Comparison of ENCODE assay signal across 9 cellular contexts in the genomic region with DNA sequence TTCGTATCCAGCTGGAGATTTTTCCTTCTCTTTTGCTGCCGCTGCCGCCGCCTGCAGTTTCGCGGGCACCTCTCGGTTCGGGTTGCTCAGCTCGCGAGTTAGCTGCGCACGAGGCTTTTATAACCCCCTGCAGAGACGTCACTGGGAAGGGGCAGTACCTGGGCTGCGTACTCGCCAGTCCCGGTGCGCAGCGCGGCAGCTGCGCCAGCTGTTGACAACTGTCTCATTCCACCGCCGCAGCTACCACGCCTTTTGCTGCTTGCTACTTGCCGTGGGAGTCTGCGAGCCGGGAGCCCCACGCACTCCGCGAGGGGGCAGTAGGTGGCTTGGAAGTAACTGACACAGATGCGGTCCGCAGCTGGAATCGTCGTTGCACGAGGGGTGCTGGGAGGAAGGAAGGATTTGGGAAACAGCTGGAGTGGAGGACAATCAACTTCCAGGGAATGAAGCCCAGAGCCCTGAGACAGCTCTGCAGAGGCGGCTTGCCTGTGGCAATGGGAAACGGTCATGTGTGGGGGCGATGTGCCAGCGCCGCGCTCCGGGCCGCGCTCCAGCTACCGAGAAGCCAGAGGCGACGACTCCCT.
DNase-seq lines count a peak whose midpoint lies in the region; ATAC-seq, FAIRE-seq and TF ChIP-seq lines count a peak whose summit lies in the region.
"Had no signal": no experiment of that assay in that cellular context is flagged by ENCODE, and none has a peak within 500 bp of the region (broad histone marks: within the 10 kb centered on the region; RNA-seq: fewer than 3 reads in every experiment).

Gene TACR1, minus strand, starts transcription at position 93 of the 584 bp plus-strand sequence. CDS start 586 bp downstream, outside the sequence.

- H3K4me3 ChIP-seq in parathyroid adenoma (ENCODE audit: low read depth, low read length): peak within 1 kb of the TSS; percentile 34

- H3K79me2 ChIP-seq in parathyroid adenoma: no peaks in the 10 kb centered on the region

- H3K27me3 ChIP-seq in parathyroid adenoma (ENCODE audit: control insufficient read depth, insufficient read depth, low read length): peaks cover 7% of the 10 kb centered on the region

- H3K36me3 ChIP-seq in parathyroid adenoma (ENCODE audit: control insufficient read depth, insufficient read depth, low read length): no peaks in the 10 kb centered on the region

- no peak within 1 kb of the TSS for H3K9ac ChIP-seq in parathyroid adenoma

- TF ChIP-seq CTCF in parathyroid adenoma (IDR thresholded peaks at IDR 0.05): peak; percentile 30

- no peaks in the 10 kb centered on the region for H3K4me1 ChIP-seq in parathyroid adenoma

- peak; percentile 72 for ATAC-seq in HG02588 (IDR thresholded peaks at IDR 0.05; ENCODE audit: unreplicated experiment)

- DNase-seq in NCI-H146 (lab: John Stamatoyannopoulos, UW): peak; percentile 46
- DNase-seq in NCI-H146 treated with DMSO at 0.1 percent for 48 hours (lab: John Stamatoyannopoulos, UW; ENCODE audit: unreplicated experiment): no peak
- peak; percentile 24 for DNase-seq in NCI-H526 treated with DMSO at 0.1 percent for 48 hours (lab: John Stamatoyannopoulos, UW)
- peak; percentile 40 for DNase-seq in activated naive CD4-positive, alpha-beta T cell treated with anti-CD3 and anti-CD28 coated beads, Interleukin-2, amount 50 U/mL, for 16 hours
- peak; percentile 33 for DNase-seq in glomerular visceral epithelial cell (ENCODE audit: extremely low spot score)
- DNase-seq in urothelium cell line (ENCODE audit: low spot score): peak; percentile 69
- DNase-seq: DND-41 had no signal

- peak within 1 kb of the TSS; percentile 82 for H3K4me2 ChIP-seq in parathyroid adenoma (ENCODE audit: low read length)

- H2AFZ ChIP-seq in parathyroid adenoma: peak within 1 kb of the TSS; percentile 25

- peak; percentile 92 for FAIRE-seq in urothelium cell line (lab: Jason Lieb, UNC)

- no peak within 1 kb of the TSS for H3K27ac ChIP-seq in parathyroid adenoma

- no peaks in the 10 kb centered on the region for H3K9me3 ChIP-seq in parathyroid adenoma (ENCODE audit: control insufficient read depth, low read length)
